ENCODE assay signal across 8 cellular contexts in genomic region chr4:21953653-21954052, GRCh38. TPM values are rescaled to one million over a fixed set of nuclear protein-coding genes. Genes with fewer than 3 reads are reported as not detected.
"Had no signal": no experiment of that assay in that cellular context is flagged by ENCODE, and none has a peak within 500 bp of the region (broad histone marks: within the 10 kb centered on the region; RNA-seq: fewer than 3 reads in every experiment).

No MANE protein-coding gene starts in this region.

- DNase-seq: IMR-90, KBM-7, KG1 had no signal

- ATAC-seq: K562 had no signal

- FAIRE-seq: HTR-8/SVneo, K562 had no signal

- H3K27ac ChIP-seq: HL-60 had no signal

- H3K4me3 ChIP-seq: K562 had no signal

RNA-seq across cellular contexts. Expression of gene KCNIP4, which starts 5.1 kb away (rescaled TPM):
- total RNA-seq: HT-29, HT1080, IMR-90, K562 had no signal
- polyA plus RNA-seq: IMR-90 had no signal
